ENCODE assay signal across 15 cellular contexts in the genomic region with DNA sequence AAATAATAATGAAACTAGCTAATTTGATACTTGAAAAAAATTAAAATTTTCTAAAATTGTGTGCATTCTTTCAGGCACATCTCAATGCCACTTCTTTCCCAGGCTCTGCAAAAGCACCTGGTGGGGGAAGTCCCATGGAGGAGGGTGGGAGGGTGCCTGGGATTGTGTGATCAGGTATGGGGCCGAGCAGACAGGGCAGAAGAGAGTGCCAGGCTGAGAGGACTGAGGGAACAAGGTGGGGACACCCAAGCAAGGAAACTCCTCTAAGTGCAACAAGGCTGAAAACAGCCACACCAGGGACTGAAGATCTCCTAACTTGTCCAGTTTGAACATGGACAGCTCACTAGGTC.
"Had no signal": no experiment of that assay in that cellular context is flagged by ENCODE, and none has a peak within 500 bp of the region (broad histone marks: within the 10 kb centered on the region; RNA-seq: fewer than 3 reads in every experiment).

No MANE protein-coding gene starts in this region.

- H3K27me3 Mint-ChIP-seq: activated naive CD8-positive, alpha-beta T cell treated with anti-CD3 and anti-CD28 coated beads, Interleukin-2, amount 50 U/mL, for 24 hours; memory B cell; naive thymus-derived CD8-positive, alpha-beta T cell had no signal

- H3K9me3 ChIP-seq: mucosa of descending colon, tibial nerve had no signal

- H3K27me3 ChIP-seq: foreskin keratinocyte, tibial nerve had no signal

- H3K4me3 ChIP-seq: mucosa of descending colon, skin epidermis, tibial nerve had no signal

- H3K27ac Mint-ChIP-seq: activated naive CD8-positive, alpha-beta T cell treated with anti-CD3 and anti-CD28 coated beads, Interleukin-2, amount 50 U/mL, for 24 hours; memory B cell; T-helper 2 cell treated with Interferon-gamma antibody and Interleukin-4, amounts not matched to agents 5 μg/mL and 100 μg/mL, for 36 hours had no signal

- DNase-seq: activated naive CD4-positive, alpha-beta T cell; activated naive CD8-positive, alpha-beta T cell treated with anti-CD3 and anti-CD28 coated beads, Interleukin-2, amount 50 U/mL, for 24 hours; activated T-cell treated with anti-CD3 and anti-CD28 coated beads for 4 hours; aorta; foreskin keratinocyte; naive thymus-derived CD8-positive, alpha-beta T cell; stimulated activated CD4-positive, alpha-beta T cell treated with anti-CD3 and anti-CD28 coated beads, Interleukin-4, amount 100 ng/mL, for 4 hours; stimulated activated CD8-positive, alpha-beta memory T cell treated with anti-CD3 and anti-CD28 coated beads, Interleukin-4, amount 100 ng/mL, for 48 hours; stimulated activated naive CD4-positive, alpha-beta T cell treated with Interleukin-2 at 50 U/mL for 16 hours; substantia nigra had no signal

- H3K9me3 Mint-ChIP-seq: activated naive CD8-positive, alpha-beta T cell treated with anti-CD3 and anti-CD28 coated beads, Interleukin-2, amount 50 U/mL, for 24 hours; memory B cell; naive thymus-derived CD8-positive, alpha-beta T cell; T-helper 2 cell treated with Interferon-gamma antibody and Interleukin-4, amounts not matched to agents 5 μg/mL and 100 μg/mL, for 36 hours had no signal

- H3K4me3 Mint-ChIP-seq: activated naive CD8-positive, alpha-beta T cell treated with anti-CD3 and anti-CD28 coated beads, Interleukin-2, amount 50 U/mL, for 24 hours; memory B cell; naive thymus-derived CD8-positive, alpha-beta T cell; T-helper 2 cell treated with Interferon-gamma antibody and Interleukin-4, amounts not matched to agents 5 μg/mL and 100 μg/mL, for 36 hours had no signal

- H3K27ac ChIP-seq: foreskin keratinocyte had no signal
